25 cellular contexts compared by ENCODE assay signal in genomic region chr6:125257351-125257750, GRCh38. TPM values are rescaled to one million over a fixed set of nuclear protein-coding genes. Genes with fewer than 3 reads are reported as not detected.
A peak's percentile ranks its signal among the peaks of the same experiment; 100 is the strongest.
DNase-seq lines count a peak whose midpoint lies in the region; ATAC-seq, FAIRE-seq and TF ChIP-seq lines count a peak whose summit lies in the region.
"Had no signal": no experiment of that assay in that cellular context is flagged by ENCODE, and none has a peak within 500 bp of the region (broad histone marks: within the 10 kb centered on the region; RNA-seq: fewer than 3 reads in every experiment).

No MANE protein-coding gene starts in this region.

- H3K27me3 Mint-ChIP-seq in astrocyte (ENCODE audit: low read depth, unreplicated experiment), result no peaks in the 10 kb centered on the region
- peaks cover 0 to 1% (median 0%) of the 10 kb centered on the region in 5 donors for H3K27me3 Mint-ChIP-seq in naive thymus-derived CD8-positive, alpha-beta T cell
- H3K27me3 Mint-ChIP-seq: CD4-positive, alpha-beta T cell had no signal

- H4K20me1 ChIP-seq in astrocyte (ENCODE audit: insufficient read depth, low read length) (no peaks in the 10 kb centered on the region), fibroblast of lung (ENCODE audit: control insufficient read depth, extremely low read depth, insufficient read depth, low read length) (no peaks in the 10 kb centered on the region), osteoblast (ENCODE audit: insufficient read depth, low read length) (no peaks in the 10 kb centered on the region)
- H4K20me1 ChIP-seq: BLaER1 treated with 17β-estradiol and CSF1 and Interleukin-3, amounts not matched to agents 10 nM and 100 nM had no signal

- peaks cover 12% of the 10 kb centered on the region for H3K4me1 ChIP-seq in astrocyte (ENCODE audit: insufficient read depth, low read length)
- H3K4me1 ChIP-seq in fibroblast of lung (ENCODE audit: control insufficient read depth, extremely low read depth, insufficient read depth, low read length), result peaks cover 10% of the 10 kb centered on the region
- H3K4me1 ChIP-seq in osteoblast (ENCODE audit: insufficient read depth, low read length), result peaks cover 52% of the 10 kb centered on the region
- H3K4me1 ChIP-seq: BE2C had no signal

- in situ Hi-C loops in astrocyte of the spinal cord (cut with HindIII; ENCODE audit: low sequenced_read_pairs), result no loop called here

- peaks cover 10% of the 10 kb centered on the region for H3K4me1 Mint-ChIP-seq in astrocyte (ENCODE audit: low read depth, unreplicated experiment)
- H3K4me1 Mint-ChIP-seq in naive thymus-derived CD8-positive, alpha-beta T cell, result no peaks in the 10 kb centered on the region
- H3K4me1 Mint-ChIP-seq: CD8-positive, alpha-beta memory T cell; H9 had no signal

- ATAC-seq in HG03442 (IDR thresholded peaks at IDR 0.05; ENCODE audit: unreplicated experiment), result no peak
- no peak for ATAC-seq in naive thymus-derived CD8-positive, alpha-beta T cell
- ATAC-seq: A549, GM12878, GM23338, HCT116 had no signal

- H2AFZ ChIP-seq in astrocyte (ENCODE audit: low read depth, low read length) (no peak overlapping the region), fibroblast of lung (ENCODE audit: low read length) (no peak overlapping the region), osteoblast (ENCODE audit: low read length) (no peak overlapping the region)
- H2AFZ ChIP-seq: GM23338 had no signal

- POLR2A ChIA-PET in naive thymus-derived CD8-positive, alpha-beta T cell (lab: Charles Lee), result no interaction called here

- no peaks in the 10 kb centered on the region for H3K36me3 ChIP-seq in astrocyte (ENCODE audit: insufficient read depth, low read length)
- no peaks in the 10 kb centered on the region for H3K36me3 ChIP-seq in fibroblast of lung (ENCODE audit: control insufficient read depth, insufficient read depth, low read length)
- no peaks in the 10 kb centered on the region for H3K36me3 ChIP-seq in osteoblast (ENCODE audit: insufficient read depth, low read length)
- H3K36me3 ChIP-seq: BE2C had no signal

- H3K79me2 ChIP-seq in astrocyte (ENCODE audit: insufficient read depth, low read length) (no peaks in the 10 kb centered on the region), fibroblast of lung (ENCODE audit: control insufficient read depth, insufficient read depth, low read length) (no peaks in the 10 kb centered on the region), osteoblast (ENCODE audit: insufficient read depth, low read length) (no peaks in the 10 kb centered on the region)

- H3K27ac ChIP-seq in astrocyte (ENCODE audit: low read depth, low read length), result no peak overlapping the region
- H3K27ac ChIP-seq in fibroblast of lung (ENCODE audit: insufficient read depth, low read length), result no peak overlapping the region
- no peak overlapping the region for H3K27ac ChIP-seq in osteoblast (ENCODE audit: low read depth, low read length)
- H3K27ac ChIP-seq: A549; BLaER1 treated with 17β-estradiol and CSF1 and Interleukin-3, amounts not matched to agents 10 nM and 100 nM had no signal

- no peak for FAIRE-seq in astrocyte (lab: Jason Lieb, UNC)
- FAIRE-seq: A549, D721Med, GM12878 had no signal

- H3K4me3 Mint-ChIP-seq in astrocyte (ENCODE audit: unreplicated experiment), result no peak overlapping the region
- H3K4me3 Mint-ChIP-seq in naive thymus-derived CD8-positive, alpha-beta T cell, result no peak overlapping the region
- H3K4me3 Mint-ChIP-seq: CD14-positive monocyte; CD4-positive, alpha-beta T cell; CD8-positive, alpha-beta memory T cell; GM23338; H9 had no signal

- H3K4me2 ChIP-seq in astrocyte (ENCODE audit: low read length), result no peak overlapping the region
- no peak overlapping the region for H3K4me2 ChIP-seq in fibroblast of lung (ENCODE audit: extremely low read depth, insufficient read depth, low read length)
- no peak overlapping the region for H3K4me2 ChIP-seq in osteoblast (ENCODE audit: insufficient read depth, low read length)
- H3K4me2 ChIP-seq: A549, GM23338 had no signal

- H3K27ac Mint-ChIP-seq in astrocyte (ENCODE audit: unreplicated experiment), result no peak overlapping the region
- H3K27ac Mint-ChIP-seq in naive thymus-derived CD8-positive, alpha-beta T cell, result no peak overlapping the region
- H3K27ac Mint-ChIP-seq: CD14-positive monocyte; CD4-positive, alpha-beta T cell; CD8-positive, alpha-beta memory T cell; GM23338; H9 had no signal

- TF ChIP-seq CTCF in astrocyte (IDR thresholded peaks at IDR 0.05; ENCODE audit: insufficient read depth, low read depth, low read length) (no peak), astrocyte of the spinal cord (IDR thresholded peaks at IDR 0.05; ENCODE audit: low read depth, low read length) (no peak), fibroblast of lung (conservative IDR thresholded peaks at IDR 0.05 in 1 of 2, IDR thresholded peaks at IDR 0.05 in 1 of 2; ENCODE audit: low read depth in 1 of 2, low read length in 2 of 2) (no peak), osteoblast (IDR thresholded peaks at IDR 0.05; ENCODE audit: extremely low read depth, low read depth, low read length) (no peak)

- H3K27me3 ChIP-seq in astrocyte (ENCODE audit: insufficient read depth, low read length) (no peaks in the 10 kb centered on the region), fibroblast of lung (ENCODE audit: control insufficient read depth, insufficient read depth, low read length) (no peaks in the 10 kb centered on the region), osteoblast (ENCODE audit: insufficient read depth, low read length) (no peaks in the 10 kb centered on the region)
- H3K27me3 ChIP-seq: BE2C; BLaER1 treated with 17β-estradiol and CSF1 and Interleukin-3, amounts not matched to agents 10 nM and 100 nM had no signal

- no peaks in the 10 kb centered on the region for H3K9me3 ChIP-seq in astrocyte (ENCODE audit: insufficient read depth, low read depth, low read length)
- no peaks in the 10 kb centered on the region for H3K9me3 ChIP-seq in fibroblast of lung (ENCODE audit: control insufficient read depth, insufficient read depth, low read depth, low read length)
- H3K9me3 ChIP-seq in osteoblast (ENCODE audit: low read depth, low read length), result no peaks in the 10 kb centered on the region
- H3K9me3 ChIP-seq: A549, BE2C had no signal

- H3K9ac ChIP-seq in astrocyte (ENCODE audit: low read length) (no peak overlapping the region), fibroblast of lung (ENCODE audit: insufficient read depth, low read length) (no peak overlapping the region)
- H3K9ac ChIP-seq: BLaER1 treated with 17β-estradiol and CSF1 and Interleukin-3, amounts not matched to agents 10 nM and 100 nM had no signal

- H3K36me3 Mint-ChIP-seq in astrocyte (ENCODE audit: low read depth, unreplicated experiment), result no peaks in the 10 kb centered on the region
- no peaks in the 10 kb centered on the region for H3K36me3 Mint-ChIP-seq in naive thymus-derived CD8-positive, alpha-beta T cell
- H3K36me3 Mint-ChIP-seq: CD14-positive monocyte; CD8-positive, alpha-beta memory T cell had no signal

- no peak overlapping the region for H3K4me3 ChIP-seq in astrocyte (ENCODE audit: insufficient read depth, low read depth, low read length)
- no peak overlapping the region for H3K4me3 ChIP-seq in astrocyte of the spinal cord (ENCODE audit: low read depth, low read length)
- H3K4me3 ChIP-seq in fibroblast of lung (replicated peaks in 1 of 4; ENCODE audit: control extremely low read depth in 1 of 4, insufficient read depth in 1 of 4, low read depth in 3 of 4, low read length in 4 of 4), result no peak overlapping the region
- no peak overlapping the region for H3K4me3 ChIP-seq in osteoblast (ENCODE audit: insufficient read depth, low read length)
- H3K4me3 ChIP-seq: A549; BLaER1 treated with 17β-estradiol and CSF1 and Interleukin-3, amounts not matched to agents 10 nM and 100 nM; GM12878; GM23338 had no signal

- no peaks in the 10 kb centered on the region for H3K9me3 Mint-ChIP-seq in astrocyte (ENCODE audit: unreplicated experiment)
- H3K9me3 Mint-ChIP-seq in naive thymus-derived CD8-positive, alpha-beta T cell, result no peaks in the 10 kb centered on the region
- H3K9me3 Mint-ChIP-seq: CD4-positive, alpha-beta T cell; CD8-positive, alpha-beta memory T cell; GM23338; H9 had no signal

- DNase-seq in astrocyte (ENCODE audit: low read depth) (peak; percentile 59), astrocyte of the spinal cord (ENCODE audit: low read depth, low spot score) (peak; percentile 40), fibroblast of lung (ENCODE audit: low read depth in 2 of 2) (peak; percentile 12 to 70), NCI-H2171 treated with DMSO at 0.1 percent for 48 hours (lab: John Stamatoyannopoulos, UW) (no peak), osteoblast (ENCODE audit: insufficient read length, low spot score, missing footprints) (no peak)
- DNase-seq in naive thymus-derived CD8-positive, alpha-beta T cell, result no peak
- DNase-seq: 8988T; ACHN; AML-193; BE2C; CD4-positive, alpha-beta T cell; CD8-positive, alpha-beta memory T cell; DMS 273 treated with DMSO at 0.1 percent for 48 hours; DMS79; EL; GDM1; H9 had no signal

RNA-seq across cellular contexts. Expression of gene HDDC2, which starts 44.4 kb away (rescaled TPM):
- 53.5 and 59.5 TPM in 2 replicates for total RNA-seq in astrocyte
- total RNA-seq in fibroblast of lung, result 53.9 and 58.8 TPM in 2 replicates
- 137 and 174 TPM in 2 replicates for polyA plus RNA-seq in fibroblast of lung
- polyA plus RNA-seq in fibroblast of lung (2012), result 114 and 135 TPM in 2 replicates
- polyA minus RNA-seq in fibroblast of lung (ENCODE audit: low replicate concordance), result 25.1 and 25.7 TPM in 2 replicates
- total RNA-seq in naive thymus-derived CD8-positive, alpha-beta T cell, result 10 to 100 TPM; 62.9 to 69.6 TPM
- 100 to 1,000 TPM; 118 to 134 (median 119) TPM for polyA plus RNA-seq in naive thymus-derived CD8-positive, alpha-beta T cell
- total RNA-seq in osteoblast, result 63.9 and 71.3 TPM in 2 replicates

Comparison
In these comparisons a context has a peak if more than half of its experiments do, and no peak if none do; other contexts are left out.
1. DNase-seq: peak in astrocyte (single experiment), astrocyte of the spinal cord (single experiment) and fibroblast of lung (2 of 2); none in naive thymus-derived CD8-positive, alpha-beta T cell (0 of 10), NCI-H2171 treated with DMSO at 0.1 percent for 48 hours (single experiment) and osteoblast (single experiment).